1 cellular context compared by ENCODE assay signal in the genomic region with DNA sequence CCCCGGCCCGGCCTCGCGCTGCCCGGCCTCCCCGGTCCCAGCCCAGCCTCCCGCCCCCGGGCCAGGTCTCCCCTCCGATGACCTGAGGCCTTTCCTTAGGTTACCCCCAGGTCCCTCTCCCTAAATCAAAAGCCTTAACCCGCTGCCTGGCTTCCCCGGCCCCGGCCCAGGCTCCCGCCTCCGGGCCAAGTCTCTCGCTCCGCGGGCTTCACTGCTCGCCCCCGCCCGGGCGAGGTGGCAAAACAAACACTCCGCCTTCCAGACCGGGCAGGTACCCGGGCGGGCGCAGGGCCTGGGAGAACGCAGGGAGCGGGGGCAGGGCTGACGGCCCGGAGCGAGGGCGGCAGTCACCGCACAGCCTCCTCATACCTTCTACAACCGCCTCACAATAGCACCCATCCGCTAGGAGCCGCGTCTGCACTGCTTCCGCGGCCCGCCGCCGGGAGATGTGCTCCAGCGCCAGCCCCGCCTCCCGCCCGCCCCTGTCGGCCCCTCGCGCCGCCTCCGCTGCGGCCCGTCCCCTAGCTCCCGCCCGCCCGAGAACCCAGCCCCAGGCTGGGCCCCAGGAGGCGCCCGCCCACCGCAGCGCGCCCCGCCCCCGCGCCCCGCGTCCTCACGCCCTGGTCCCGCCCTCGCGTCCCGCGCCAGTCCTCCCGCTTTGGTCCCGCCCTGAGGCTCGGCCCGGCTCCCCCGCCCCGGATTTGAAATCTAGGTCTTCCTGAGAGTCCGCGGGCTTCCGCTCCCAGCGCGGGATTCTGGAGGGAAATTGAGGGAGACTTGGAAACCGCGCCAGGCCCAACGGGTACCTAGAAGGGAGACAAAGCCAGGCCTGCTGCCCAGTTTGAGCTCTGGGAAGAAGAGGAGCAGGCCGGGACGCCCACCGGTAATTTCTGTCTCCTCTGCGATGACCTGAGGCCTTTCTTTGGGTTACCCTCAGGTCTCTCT.
TF ChIP-seq lines count a peak whose summit lies in the region.

A gene (minus strand): TSS at position 422 of the 945 bp plus-strand sequence. CDS start 10,994 bp downstream, outside the sequence.
A gene with protein sequence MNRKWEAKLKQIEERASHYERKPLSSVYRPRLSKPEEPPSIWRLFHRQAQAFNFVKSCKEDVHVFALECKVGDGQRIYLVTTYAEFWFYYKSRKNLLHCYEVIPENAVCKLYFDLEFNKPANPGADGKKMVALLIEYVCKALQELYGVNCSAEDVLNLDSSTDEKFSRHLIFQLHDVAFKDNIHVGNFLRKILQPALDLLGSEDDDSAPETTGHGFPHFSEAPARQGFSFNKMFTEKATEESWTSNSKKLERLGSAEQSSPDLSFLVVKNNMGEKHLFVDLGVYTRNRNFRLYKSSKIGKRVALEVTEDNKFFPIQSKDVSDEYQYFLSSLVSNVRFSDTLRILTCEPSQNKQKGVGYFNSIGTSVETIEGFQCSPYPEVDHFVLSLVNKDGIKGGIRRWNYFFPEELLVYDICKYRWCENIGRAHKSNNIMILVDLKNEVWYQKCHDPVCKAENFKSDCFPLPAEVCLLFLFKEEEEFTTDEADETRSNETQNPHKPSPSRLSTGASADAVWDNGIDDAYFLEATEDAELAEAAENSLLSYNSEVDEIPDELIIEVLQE (plus strand): TSS at position 713 of the 945 bp plus-strand sequence. CDS start 7,403 bp downstream, outside the sequence.

TF ChIP-seq in H1, 55 proteins besides CTCF, POLR2A, EP300 and RAD21:
- TF ChIP-seq TAF7 (optimal IDR thresholded peaks at IDR 0.05; ENCODE audit: borderline replicate concordance, low read depth, low read length): peak; percentile 58
- TF ChIP-seq TEAD4 (IDR thresholded peaks at IDR 0.05; ENCODE audit: low read depth, low read length): 0 out of 2 replicates have a peak, but pooled peaks have one; percentile 4
- peak; percentile 63 for TF ChIP-seq PHF8 (conservative IDR thresholded peaks at IDR 0.05; ENCODE audit: low read depth, low read length)
- peak in 1 of 2 experiments; percentile 49; a peak in 2 of 4 replicates for TF ChIP-seq SIN3A (conservative IDR thresholded peaks at IDR 0.05 in 1 of 2, IDR thresholded peaks at IDR 0.05 in 1 of 2; ENCODE audit: low read depth in 1 of 2, low read length in 2 of 2)
- peak; percentile 73; the same call in 1 of the 2 replicates for TF ChIP-seq EGR1 (IDR thresholded peaks at IDR 0.05; ENCODE audit: borderline replicate concordance, low read depth, low read length)
- no peak for TF ChIP-seq MAFK (IDR thresholded peaks at IDR 0.05; ENCODE audit: low read depth, low read length)
- TF ChIP-seq, protein P1, sequence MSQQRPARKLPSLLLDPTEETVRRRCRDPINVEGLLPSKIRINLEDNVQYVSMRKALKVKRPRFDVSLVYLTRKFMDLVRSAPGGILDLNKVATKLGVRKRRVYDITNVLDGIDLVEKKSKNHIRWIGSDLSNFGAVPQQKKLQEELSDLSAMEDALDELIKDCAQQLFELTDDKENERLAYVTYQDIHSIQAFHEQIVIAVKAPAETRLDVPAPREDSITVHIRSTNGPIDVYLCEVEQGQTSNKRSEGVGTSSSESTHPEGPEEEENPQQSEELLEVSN (IDR thresholded peaks at IDR 0.05): peak; percentile 53; the same call in 1 of the 2 replicates
- no peak for TF ChIP-seq SIX5 (IDR thresholded peaks at IDR 0.05; ENCODE audit: low read depth, low read length)
- TF ChIP-seq, protein P2, sequence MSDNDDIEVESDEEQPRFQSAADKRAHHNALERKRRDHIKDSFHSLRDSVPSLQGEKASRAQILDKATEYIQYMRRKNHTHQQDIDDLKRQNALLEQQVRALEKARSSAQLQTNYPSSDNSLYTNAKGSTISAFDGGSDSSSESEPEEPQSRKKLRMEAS (IDR thresholded peaks at IDR 0.05): 0 out of 2 replicates have a peak, but pooled peaks have one; percentile 13
- TF ChIP-seq POU5F1 (IDR thresholded peaks at IDR 0.05; ENCODE audit: low read depth, low read length): no peak
- no peak for TF ChIP-seq EZH2 (IDR thresholded peaks at IDR 0.05; ENCODE audit: low read depth, low read length, severe bottlenecking)
- no peak for TF ChIP-seq SP2 (IDR thresholded peaks at IDR 0.05; ENCODE audit: low read length)
- no peak for TF ChIP-seq RFX5 (IDR thresholded peaks at IDR 0.05; ENCODE audit: borderline replicate concordance, low read depth, low read length)
- peak; percentile 20 for TF ChIP-seq ASH2L (IDR thresholded peaks at IDR 0.05; ENCODE audit: low read length)
- TF ChIP-seq RBBP5 (IDR thresholded peaks at IDR 0.05; ENCODE audit: borderline replicate concordance, low read depth, low read length): peak; percentile 13; the same call in 1 of the 2 replicates
- TF ChIP-seq TAF1 (IDR thresholded peaks at IDR 0.05; ENCODE audit: low read depth, low read length): peak; percentile 97
- peak; percentile 88; the same call in 1 of the 2 replicates for TF ChIP-seq TBP (IDR thresholded peaks at IDR 0.05; ENCODE audit: low read depth, low read length)
- TF ChIP-seq YY1 (IDR thresholded peaks at IDR 0.05; ENCODE audit: low read depth, low read length): no peak
- peak; percentile 38 for TF ChIP-seq KDM4A (IDR thresholded peaks at IDR 0.05; ENCODE audit: low read depth, low read length, severe bottlenecking)
- 0 out of 2 replicates have a peak, but pooled peaks have one; percentile 36 for TF ChIP-seq SP1 (IDR thresholded peaks at IDR 0.05; ENCODE audit: low read depth, low read length)
- no peak for TF ChIP-seq BRCA1 (IDR thresholded peaks at IDR 0.05; ENCODE audit: low read depth, low read length)
- peak; percentile 90 for TF ChIP-seq POLR2AphosphoS5 (IDR thresholded peaks at IDR 0.05; ENCODE audit: low read depth, low read length)
- TF ChIP-seq CREB1 (IDR thresholded peaks at IDR 0.05): 0 out of 2 replicates have a peak, but pooled peaks have one; percentile 7
